Comparison of ENCODE assay signal across 20 cellular contexts in the genomic region with DNA sequence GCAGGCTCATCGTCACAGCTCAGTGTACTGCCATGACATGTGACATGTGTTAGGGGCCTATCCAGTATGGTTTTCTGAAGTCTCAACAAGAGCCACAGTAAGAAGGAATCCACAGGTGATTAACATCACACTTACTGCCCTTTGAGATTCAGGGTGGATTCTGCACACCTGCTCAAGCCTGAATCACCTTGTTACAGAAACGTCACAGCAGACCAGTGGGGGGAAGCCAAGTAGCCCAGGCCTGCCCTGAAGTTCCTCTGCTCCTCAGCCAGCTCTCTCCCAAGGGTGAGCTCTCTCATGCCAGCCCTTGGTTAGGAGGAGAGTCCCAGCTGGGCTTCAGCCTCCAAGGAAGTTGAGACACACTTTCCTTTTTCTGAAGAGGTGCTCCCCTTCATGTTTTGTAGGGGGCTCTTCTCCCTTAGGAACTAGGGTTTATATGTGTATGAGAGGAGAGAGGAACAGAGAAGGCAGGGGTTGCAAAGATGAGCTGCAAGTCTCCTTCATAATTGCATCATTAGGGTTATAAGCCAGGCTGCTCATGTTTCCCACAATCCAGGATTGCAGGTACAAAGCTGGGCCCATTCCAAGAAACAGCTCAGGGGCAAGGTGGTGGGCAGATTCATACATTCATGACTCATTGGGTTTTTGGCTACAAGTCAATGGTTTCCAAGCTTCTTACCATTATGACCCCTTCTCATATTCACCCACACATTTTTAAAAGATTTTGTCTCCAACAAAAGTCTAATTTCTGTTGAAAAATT. TPM values are rescaled to one million over a fixed set of nuclear protein-coding genes. Genes with fewer than 3 reads are reported as not detected.
DNase-seq lines count a peak whose midpoint lies in the region; ATAC-seq and TF ChIP-seq lines count a peak whose summit lies in the region.
"Had no signal": no experiment of that assay in that cellular context is flagged by ENCODE, and none has a peak within 500 bp of the region (broad histone marks: within the 10 kb centered on the region; RNA-seq: fewer than 3 reads in every experiment).

No MANE protein-coding gene starts in this region.

- no peaks in the 10 kb centered on the region for H3K4me1 ChIP-seq in CD4-positive, CD25-positive, alpha-beta regulatory T cell (ENCODE audit: control insufficient read depth, insufficient read depth, low read length, poor library complexity, severe bottlenecking)
- H3K4me1 ChIP-seq: SJCRH30 had no signal

- DNase-seq in CD4-positive, CD25-positive, alpha-beta regulatory T cell, result no peak
- DNase-seq in HT1080 (ENCODE audit: low read depth), result peak; percentile 88
- no peak for DNase-seq in T-helper 17 cell
- DNase-seq in fibroblast of pulmonary artery (ENCODE audit: low read depth), result peak; percentile 14
- no peak for DNase-seq in HUDEP-2 (lab: John Stamatoyannopoulos, UW; ENCODE audit: unreplicated experiment in 76 of 76)
- DNase-seq: activated CD4-positive, CD25-positive, alpha-beta regulatory T cell treated with anti-CD3 and anti-CD28 coated beads, Interleukin-2, amount 50 U/mL, for 72 hours; activated gamma-delta T cell treated with Interleukin-2 at 50 U/mL for 16 hours; GM23248; heart left ventricle; immature natural killer cell; KBM-7; NCI-H345; ovary; SJCRH30; stimulated activated CD4-positive, alpha-beta T cell treated with anti-CD3 and anti-CD28 coated beads, Interleukin-4, amount 100 ng/mL, for 1 hour had no signal

- no peak overlapping the region for H3K4me3 ChIP-seq in CD4-positive, CD25-positive, alpha-beta regulatory T cell (ENCODE audit: low read depth, low read length)
- no peak overlapping the region for H3K4me3 ChIP-seq in fibroblast of pulmonary artery (replicated peaks; ENCODE audit: low read depth, low read length)
- H3K4me3 ChIP-seq: GM23248, heart left ventricle, lung, ovary, SJCRH30 had no signal

- no peaks in the 10 kb centered on the region for H3K9me3 Mint-ChIP-seq in CD4-positive, CD25-positive, alpha-beta regulatory T cell
- no peaks in the 10 kb centered on the region for H3K9me3 Mint-ChIP-seq in activated T-helper 17 cell treated with anti-CD3 and anti-CD28 coated beads, Interleukin-2, amount 50 U/mL, for 72 hours
- H3K9me3 Mint-ChIP-seq: immature natural killer cell had no signal

- H3K4me3 Mint-ChIP-seq in CD4-positive, CD25-positive, alpha-beta regulatory T cell, result no peak overlapping the region
- H3K4me3 Mint-ChIP-seq in T-helper 17 cell, result no peak overlapping the region
- no peak overlapping the region for H3K4me3 Mint-ChIP-seq in activated T-helper 17 cell treated with anti-CD3 and anti-CD28 coated beads, Interleukin-2, amount 50 U/mL, for 72 hours
- H3K4me3 Mint-ChIP-seq: immature natural killer cell had no signal

- no peak for TF ChIP-seq CTCF in fibroblast of pulmonary artery (IDR thresholded peaks at IDR 0.05; ENCODE audit: low read length, missing control alignments)

- H3K27me3 ChIP-seq in CD4-positive, CD25-positive, alpha-beta regulatory T cell (ENCODE audit: control insufficient read depth, insufficient read depth, low read length), result no peaks in the 10 kb centered on the region
- H3K27me3 ChIP-seq: heart left ventricle, ovary, SJCRH30 had no signal

- no peaks in the 10 kb centered on the region for H3K27me3 Mint-ChIP-seq in CD4-positive, CD25-positive, alpha-beta regulatory T cell
- no peaks in the 10 kb centered on the region for H3K27me3 Mint-ChIP-seq in T-helper 17 cell
- H3K27me3 Mint-ChIP-seq in activated T-helper 17 cell treated with anti-CD3 and anti-CD28 coated beads, Interleukin-2, amount 50 U/mL, for 72 hours, result no peaks in the 10 kb centered on the region

- peaks cover 50% of the 10 kb centered on the region for H3K36me3 ChIP-seq in CD4-positive, CD25-positive, alpha-beta regulatory T cell (ENCODE audit: control insufficient read depth, insufficient read depth, low read length)
- H3K36me3 ChIP-seq: ovary had no signal

- H3K27ac Mint-ChIP-seq in CD4-positive, CD25-positive, alpha-beta regulatory T cell, result peak overlapping the region in 2 of 3 donors; percentile 24 to 29
- H3K27ac Mint-ChIP-seq in T-helper 17 cell, result peak overlapping the region; percentile 79
- no peak overlapping the region for H3K27ac Mint-ChIP-seq in activated T-helper 17 cell treated with anti-CD3 and anti-CD28 coated beads, Interleukin-2, amount 50 U/mL, for 72 hours

- peaks cover 40% of the 10 kb centered on the region for H3K36me3 Mint-ChIP-seq in CD4-positive, CD25-positive, alpha-beta regulatory T cell
- H3K36me3 Mint-ChIP-seq in T-helper 17 cell (ENCODE audit: low read depth), result peaks cover 3% of the 10 kb centered on the region
- H3K36me3 Mint-ChIP-seq in activated T-helper 17 cell treated with anti-CD3 and anti-CD28 coated beads, Interleukin-2, amount 50 U/mL, for 72 hours (ENCODE audit: low read depth), result peaks cover 80% of the 10 kb centered on the region

- H3K27ac ChIP-seq in CD4-positive, CD25-positive, alpha-beta regulatory T cell (ENCODE audit: insufficient read depth, low read length, poor library complexity, severe bottlenecking), result no peak overlapping the region
- H3K27ac ChIP-seq: GM23248, heart left ventricle, ovary, SJCRH30 had no signal

- ATAC-seq in CD4-positive, CD25-positive, alpha-beta regulatory T cell (ENCODE audit: low read depth in 2 of 2), result no peak
- ATAC-seq in T-helper 17 cell (no peak), HG02870 (IDR thresholded peaks at IDR 0.05; ENCODE audit: unreplicated experiment) (no peak), GM18858 (IDR thresholded peaks at IDR 0.05; ENCODE audit: unreplicated experiment) (no peak)
- ATAC-seq in activated T-helper 17 cell treated with anti-CD3 and anti-CD28 coated beads, Interleukin-2, amount 50 U/mL, for 72 hours (replicated peaks), result no peak
- ATAC-seq: heart left ventricle had no signal

- H3K9me3 ChIP-seq in CD4-positive, CD25-positive, alpha-beta regulatory T cell (ENCODE audit: control insufficient read depth in 2 of 2, low read length in 2 of 2), result no peaks in the 10 kb centered on the region
- H3K9me3 ChIP-seq in T-helper 17 cell (ENCODE audit: control insufficient read depth, low read length, poor library complexity, severe bottlenecking), result no peaks in the 10 kb centered on the region
- H3K9me3 ChIP-seq: heart left ventricle, ovary, SJCRH30 had no signal

- H3K4me1 Mint-ChIP-seq in CD4-positive, CD25-positive, alpha-beta regulatory T cell, result peaks cover 0 to 9% (median 0%) of the 10 kb centered on the region in 4 donors
- H3K4me1 Mint-ChIP-seq in T-helper 17 cell, result no peaks in the 10 kb centered on the region
- no peaks in the 10 kb centered on the region for H3K4me1 Mint-ChIP-seq in activated T-helper 17 cell treated with anti-CD3 and anti-CD28 coated beads, Interleukin-2, amount 50 U/mL, for 72 hours
- H3K4me1 Mint-ChIP-seq: immature natural killer cell had no signal

RNA-seq across cellular contexts. Expression of a gene that starts 11.6 kb away (rescaled TPM):
- 26.0 TPM for total RNA-seq in CD4-positive, CD25-positive, alpha-beta regulatory T cell
- polyA plus RNA-seq in CD4-positive, CD25-positive, alpha-beta regulatory T cell, result 10 to 100 TPM; 29.8 to 33.0 (median 31.4) TPM
- total RNA-seq in HT1080 (2014; rRNA removed; shearing (Covaris generic)), result 91.8 and 95.1 TPM in 2 replicates
- polyA plus RNA-seq in HT1080 (2015; cell fraction: cytosol; rRNA removed), result 88.0 and 89.5 TPM in 2 replicates
- 156 and 163 TPM in 2 replicates for polyA plus RNA-seq in HT1080 (2015; cell fraction: nucleus; rRNA removed)
- 10 to 100 TPM; 23.3 to 27.0 TPM for total RNA-seq in T-helper 17 cell
- 10 to 100 TPM; 54.7 to 57.4 TPM for total RNA-seq in activated T-helper 17 cell treated with anti-CD3 and anti-CD28 coated beads, Interleukin-2, amount 50 U/mL, for 72 hours

RNA-seq across cellular contexts. Expression of a gene that starts 11.7 kb away (rescaled TPM):
- total RNA-seq in CD4-positive, CD25-positive, alpha-beta regulatory T cell, result 0.20 TPM
- under 1 TPM in 1 of 4 donors, not detected in 3; 0.35 TPM for polyA plus RNA-seq in CD4-positive, CD25-positive, alpha-beta regulatory T cell
- 0.33 TPM in 1 of 2 replicates, not detected in the other for total RNA-seq in HT1080 (2014; rRNA removed; shearing (Covaris generic))
- polyA plus RNA-seq in HT1080 (2015; cell fraction: cytosol; rRNA removed), result 0.03 TPM in 1 of 2 replicates, not detected in the other
- polyA plus RNA-seq in HT1080 (2015; cell fraction: nucleus; rRNA removed), result 0.06 and 0.11 TPM in 2 replicates
- under 1 TPM; 0.50 to 0.70 TPM for total RNA-seq in T-helper 17 cell
- total RNA-seq in activated T-helper 17 cell treated with anti-CD3 and anti-CD28 coated beads, Interleukin-2, amount 50 U/mL, for 72 hours, result under 1 TPM; 0.24 to 0.29 TPM
- total RNA-seq: epithelial cell of proximal tubule had no signal
- polyA plus RNA-seq: immature natural killer cell had no signal

Comparison
In these comparisons a context has a peak if more than half of its experiments do, and no peak if none do; other contexts are left out.
1. DNase-seq: peak in HT1080 (single experiment) and fibroblast of pulmonary artery (single experiment); none in CD4-positive, CD25-positive, alpha-beta regulatory T cell (0 of 3), T-helper 17 cell (0 of 3) and HUDEP-2 (0 of 76).